ENCODE assay signal across 29 cellular contexts in the genomic region with DNA sequence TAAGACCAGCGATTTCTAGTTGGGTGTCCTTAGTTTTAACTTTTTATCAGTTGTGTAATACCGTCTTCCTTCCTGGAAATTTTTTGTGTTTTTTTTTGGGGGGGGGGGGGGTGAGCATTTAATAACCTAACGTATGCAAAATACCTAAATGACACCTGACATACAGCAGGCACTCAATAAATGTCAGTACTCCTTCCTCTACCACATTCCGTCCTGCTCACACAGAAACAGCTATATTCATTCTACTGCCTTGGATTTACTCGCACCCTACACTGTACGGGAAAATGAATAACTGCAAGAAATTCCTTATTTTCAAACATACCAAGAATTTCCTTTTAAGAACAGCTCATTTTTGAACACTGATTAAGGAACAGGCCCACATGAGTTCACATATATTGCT.
"Had no signal": no experiment of that assay in that cellular context is flagged by ENCODE, and none has a peak within 500 bp of the region (broad histone marks: within the 10 kb centered on the region; RNA-seq: fewer than 3 reads in every experiment).

No MANE protein-coding gene starts in this region.

- H2AFZ ChIP-seq: neural progenitor cell had no signal

- H3K4me2 ChIP-seq: neural progenitor cell had no signal

- H3K27me3 Mint-ChIP-seq: activated CD4-positive, alpha-beta memory T cell treated with anti-CD3 and anti-CD28 coated beads, Interleukin-2, amount 10 ng/mL, durations not matched to agents 7 days and 5 days; activated CD4-positive, alpha-beta T cell treated with anti-CD3 and anti-CD28 coated beads, Interleukin-2, amount 10 ng/mL, durations not matched to agents 7 days and 5 days; activated T-helper 17 cell treated with anti-CD3 and anti-CD28 coated beads, Interleukin-2, amount 50 U/mL, for 72 hours had no signal

- FAIRE-seq: keratinocyte, urothelium cell line had no signal

- H3K4me3 ChIP-seq: body of pancreas, coronary artery, gastroesophageal sphincter, neural progenitor cell, spleen, thoracic aorta had no signal

- H3K9me3 ChIP-seq: body of pancreas, gastroesophageal sphincter, spleen, thoracic aorta had no signal

- H3K27ac ChIP-seq: body of pancreas, coronary artery, neural progenitor cell, spleen, thoracic aorta had no signal

- H3K4me3 Mint-ChIP-seq: activated CD4-positive, alpha-beta memory T cell treated with anti-CD3 and anti-CD28 coated beads, Interleukin-2, amount 10 ng/mL, durations not matched to agents 7 days and 5 days; activated CD4-positive, alpha-beta T cell treated with anti-CD3 and anti-CD28 coated beads, Interleukin-2, amount 10 ng/mL, durations not matched to agents 7 days and 5 days; activated T-cell treated with anti-CD3 and anti-CD28 coated beads, Interleukin-2, amount 50 U/mL, for 4 hours; activated T-helper 17 cell treated with anti-CD3 and anti-CD28 coated beads, Interleukin-2, amount 50 U/mL, for 72 hours; memory B cell; neural progenitor cell; T-helper 1 cell treated with Interleukin-12 subunit alpha and Interleukin-12 subunit beta and Interleukin-4 antibody, amounts not matched to agents 30 μg/mL and 1 μg/mL, for 36 hours had no signal

- H3K9ac ChIP-seq: neural progenitor cell had no signal

- H3K36me3 ChIP-seq: gastroesophageal sphincter, neural progenitor cell, spleen, thoracic aorta had no signal

- H3K36me3 Mint-ChIP-seq: natural killer cell had no signal

- H3K9me3 Mint-ChIP-seq: activated CD4-positive, alpha-beta memory T cell treated with anti-CD3 and anti-CD28 coated beads, Interleukin-2, amount 10 ng/mL, durations not matched to agents 7 days and 5 days; activated T-cell treated with anti-CD3 and anti-CD28 coated beads, Interleukin-2, amount 50 U/mL, for 4 hours; activated T-helper 17 cell treated with anti-CD3 and anti-CD28 coated beads, Interleukin-2, amount 50 U/mL, for 72 hours; natural killer cell; T-helper 1 cell treated with Interleukin-12 subunit alpha and Interleukin-12 subunit beta and Interleukin-4 antibody, amounts not matched to agents 30 μg/mL and 1 μg/mL, for 36 hours had no signal

- H3K27ac Mint-ChIP-seq: activated CD4-positive, alpha-beta memory T cell treated with anti-CD3 and anti-CD28 coated beads, Interleukin-2, amount 10 ng/mL, durations not matched to agents 7 days and 5 days; activated CD4-positive, alpha-beta T cell treated with anti-CD3 and anti-CD28 coated beads, Interleukin-2, amount 10 ng/mL, durations not matched to agents 7 days and 5 days; activated T-helper 17 cell treated with anti-CD3 and anti-CD28 coated beads, Interleukin-2, amount 50 U/mL, for 72 hours; memory B cell; natural killer cell; neural progenitor cell; T-helper 1 cell treated with Interleukin-12 subunit alpha and Interleukin-12 subunit beta and Interleukin-4 antibody, amounts not matched to agents 30 μg/mL and 1 μg/mL, for 36 hours had no signal

- ATAC-seq: activated T-cell treated with anti-CD3 and anti-CD28 coated beads, Interleukin-2, amount 50 U/mL, for 4 hours; activated T-helper 17 cell treated with anti-CD3 and anti-CD28 coated beads, Interleukin-2, amount 50 U/mL, for 72 hours; body of pancreas; gastroesophageal sphincter; left cardiac atrium; natural killer cell; right cardiac atrium had no signal

- H3K27me3 ChIP-seq: body of pancreas, gastroesophageal sphincter had no signal

- DNase-seq: activated CD4-positive, alpha-beta memory T cell treated with anti-CD3 and anti-CD28 coated beads, Interleukin-2, amount 10 ng/mL, durations not matched to agents 7 days and 5 days; activated CD4-positive, alpha-beta T cell treated with anti-CD3 and anti-CD28 coated beads for 1 hour; activated CD4-positive, alpha-beta T cell treated with anti-CD3 and anti-CD28 coated beads, Interleukin-2, amount 10 ng/mL, durations not matched to agents 7 days and 5 days; activated CD8-positive, alpha-beta memory T cell treated with anti-CD3 and anti-CD28 coated beads, Interleukin-2, amount 50 U/mL, for 48 hours; activated gamma-delta T cell treated with Interleukin-2 at 50 U/mL for 16 hours; activated naive CD4-positive, alpha-beta T cell treated with anti-CD3 and anti-CD28 coated beads, Interleukin-2, amount 50 U/mL, for 16 hours; activated T-cell treated with anti-CD3 and anti-CD28 coated beads, Interleukin-2, amount 50 U/mL, for 4 hours; body of pancreas; dorsolateral prefrontal cortex; effector memory CD4-positive, alpha-beta T cell; erythroblast; hippocampal formation; left cardiac atrium; natural killer cell; posterior cingulate gyrus; right cardiac atrium; stimulated activated naive CD4-positive, alpha-beta T cell treated with Interleukin-2 at 50 U/mL for 16 hours; T1000; trophoblast cell had no signal
